ENCODE assay signal across 13 cellular contexts in the genomic region with DNA sequence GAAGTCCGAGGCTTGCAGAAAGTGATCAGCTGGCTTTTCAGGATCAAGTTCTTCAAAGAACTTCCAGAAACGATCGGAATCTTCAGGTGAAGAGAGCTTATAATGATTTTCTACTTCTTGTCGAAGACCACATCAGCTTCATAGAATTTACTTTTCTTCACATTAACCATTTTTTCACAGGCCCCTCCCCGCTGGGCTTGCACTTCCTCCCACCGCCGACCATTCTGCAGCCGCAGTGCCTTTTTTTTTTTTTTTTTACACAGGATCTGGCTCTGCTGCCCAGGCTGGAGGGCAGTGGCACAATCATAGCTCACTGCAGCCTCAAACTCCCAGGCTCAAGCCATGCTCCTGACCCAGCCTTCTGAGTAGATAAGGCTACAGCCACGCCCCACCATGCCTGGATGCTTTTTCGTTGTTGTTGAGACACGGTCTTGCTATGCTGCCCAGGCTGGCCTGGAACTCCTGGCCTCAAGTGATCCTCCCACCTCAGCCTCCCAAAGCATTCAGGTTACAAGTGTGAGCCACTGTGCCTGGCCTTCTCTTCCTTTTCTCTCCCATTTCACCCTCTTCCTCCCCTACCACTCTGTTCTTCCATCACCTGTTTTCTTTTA.
"Had no signal": no experiment of that assay in that cellular context is flagged by ENCODE, and none has a peak within 500 bp of the region (broad histone marks: within the 10 kb centered on the region; RNA-seq: fewer than 3 reads in every experiment).

No MANE protein-coding gene starts in this region.

- H3K27me3 ChIP-seq: adrenal gland, tibial nerve had no signal

- H3K4me3 ChIP-seq: adrenal gland, skin epidermis, tibial nerve had no signal

- ATAC-seq: esophagus mucosa had no signal

- DNase-seq: activated CD4-positive, CD25-positive, alpha-beta regulatory T cell treated with anti-CD3 and anti-CD28 coated beads, Interleukin-2, amount 50 U/mL, for 72 hours; activated naive CD4-positive, alpha-beta T cell treated with anti-CD3 and anti-CD28 coated beads, Interleukin-2, amount 50 U/mL, for 16 hours; activated T-cell treated with anti-CD3 and anti-CD28 coated beads for 4 hours; adrenal gland; islet precursor cell; occipital lobe; stimulated activated CD4-positive, alpha-beta T cell treated with anti-CD3 and anti-CD28 coated beads, Interleukin-15, amount 100 ng/mL, for 24 hours; stimulated activated CD4-positive, alpha-beta T cell treated with anti-CD3 and anti-CD28 coated beads, Interleukin-4, amount 100 ng/mL, for 1 hour; stimulated activated naive CD4-positive, alpha-beta T cell; substantia nigra had no signal

- H3K27ac ChIP-seq: adrenal gland, skin epidermis had no signal

- H3K36me3 ChIP-seq: adrenal gland, tibial nerve had no signal

- H3K9me3 ChIP-seq: adrenal gland, tibial nerve had no signal
